Comparison of ENCODE assay signal across 9 cellular contexts in genomic region chr3:44509393-44509921, GRCh38. TPM values are rescaled to one million over a fixed set of nuclear protein-coding genes. Genes with fewer than 3 reads are reported as not detected.
DNase-seq lines count a peak whose midpoint lies in the region; ATAC-seq, FAIRE-seq and TF ChIP-seq lines count a peak whose summit lies in the region.
"Had no signal": no experiment of that assay in that cellular context is flagged by ENCODE, and none has a peak within 500 bp of the region (broad histone marks: within the 10 kb centered on the region; RNA-seq: fewer than 3 reads in every experiment).

No MANE protein-coding gene starts in this region.

- no peak for TF ChIP-seq RAD21 in H1 (IDR thresholded peaks at IDR 0.05 in 1 of 2, conservative IDR thresholded peaks at IDR 0.05 in 1 of 2; ENCODE audit: low read depth in 2 of 2, low read length in 2 of 2)

- WGBS in H1 (ENCODE audit: extremely low coverage in 1 of 2, insufficient coverage in 1 of 2, insufficient read length in 1 of 2, insufficient replicate concordance in 2 of 2, low coverage in 1 of 2, low lambda C conversion rate in 2 of 2, missing lambda C conversion rate in 1 of 2), 2 experiments, result 64% methylated on average over 2 of the region's 2 CpGs; no CpG with 5 or more reads in 1 of the 2 experiments

- intact Hi-C loops in PC-3 (cut with micrococcal nuclease), result no loop called here
- intact Hi-C loops in naive thymus-derived CD4-positive, alpha-beta T cell (cut with micrococcal nuclease), result no loop called here

- peaks cover 5% of the 10 kb centered on the region; the same call in 1 of the 2 replicates for H3K79me1 ChIP-seq in H1 (ENCODE audit: low read depth, low read length)

- H4K91ac ChIP-seq in H1 (replicated peaks; ENCODE audit: insufficient read length, low read length), result no peak overlapping the region

- H3K56ac ChIP-seq in H1 (replicated peaks; ENCODE audit: insufficient read length, low read depth, low read length), result no peak overlapping the region

- no peaks in the 10 kb centered on the region; the same call in none of the 2 replicates for H3K23me2 ChIP-seq in H1 (ENCODE audit: low read depth, low read length)

- H2BK12ac ChIP-seq in H1 (ENCODE audit: low read depth, low read length), result no peak overlapping the region

- no peak overlapping the region for H2BK5ac ChIP-seq in H1 (ENCODE audit: low read depth, low read length)

- no peak for TF ChIP-seq POLR2A in H1 (IDR thresholded peaks at IDR 0.05; ENCODE audit: control extremely low read depth in 1 of 2, low read depth in 2 of 2, low read length in 2 of 2)

- POLR2A ChIA-PET in PC-3 (lab: Charles Lee; ENCODE audit: unreplicated experiment) (no interaction called here), H1 (lab: Charles Lee; ENCODE audit: partially characterized antibody) (interaction anchor here (1.2 kb wide), 1 partner anchor 14 kb away, joined by 4 read pairs; no protein-coding TSS in a partner anchor)
- POLR2A ChIA-PET in naive thymus-derived CD4-positive, alpha-beta T cell (lab: Charles Lee), result interaction anchor here (4.3 kb wide), 1 partner anchor 31 kb away, joined by 26 read pairs; the partner anchor contains the start of gene ZNF445

- peak overlapping the region; percentile 74 to 97 (median 93) for H3K27ac Mint-ChIP-seq in naive thymus-derived CD4-positive, alpha-beta T cell

- peak overlapping the region; percentile 81 for H3K4me3 ChIP-seq in PC-3 (ENCODE audit: low read length)
- H3K4me3 ChIP-seq in H1 (ENCODE audit: extremely low read depth in 1 of 4, insufficient read depth in 2 of 4, low read depth in 3 of 4, low read length in 4 of 4), result peak overlapping the region; percentile 56 to 96 (median 82); a peak in 7 of 8 replicates
- peak overlapping the region; percentile 73 for H3K4me3 ChIP-seq in naive thymus-derived CD4-positive, alpha-beta T cell (ENCODE audit: low read length)

- H3K4me2 ChIP-seq in PC-3 (ENCODE audit: low read length) (peak overlapping the region; percentile 92), H1 (ENCODE audit: insufficient read depth in 1 of 2, low read depth in 2 of 2, low read length in 2 of 2) (peak overlapping the region; percentile 75 to 76)

- H3K18ac ChIP-seq in H1 (ENCODE audit: extremely low read depth, low read length), result no peak overlapping the region

- peaks cover 9 to 29% (median 22%) of the 10 kb centered on the region in 5 donors for H3K36me3 Mint-ChIP-seq in naive thymus-derived CD4-positive, alpha-beta T cell

- TF ChIP-seq CTCF in PC-3 (conservative IDR thresholded peaks at IDR 0.05; ENCODE audit: low read depth, low read length), result no peak
- TF ChIP-seq CTCF in H1 (IDR thresholded peaks at IDR 0.05; ENCODE audit: control extremely low read depth in 1 of 3, insufficient read depth in 1 of 3, low read depth in 1 of 3, low read length in 3 of 3), result no peak

- H3K9me3 Mint-ChIP-seq in naive thymus-derived CD4-positive, alpha-beta T cell, result peaks cover 0 to 20% (median 8%) of the 10 kb centered on the region in 11 donors

- peak overlapping the region; percentile 5 for H3K4ac ChIP-seq in H1 (replicated peaks; ENCODE audit: insufficient read length, low read depth, low read length)

- H3K79me2 ChIP-seq in PC-3 (ENCODE audit: low read length) (peaks cover 56% of the 10 kb centered on the region), H1 (ENCODE audit: control insufficient read depth in 1 of 2, insufficient read depth in 2 of 2, low read length in 2 of 2) (peaks cover 9 to 52% of the 10 kb centered on the region in 2 experiments)

- no peak overlapping the region for H2BK120ac ChIP-seq in H1 (replicated peaks; ENCODE audit: low read depth, low read length)

- H3K36me3 ChIP-seq in PC-3 (ENCODE audit: low read depth, low read length), result peaks cover 26% of the 10 kb centered on the region
- H3K36me3 ChIP-seq in H1 (ENCODE audit: control insufficient read depth in 2 of 4, insufficient read depth in 4 of 4, low read length in 3 of 4), result no peaks in the 10 kb centered on the region
- peaks cover 0 to 3% (median 0%) of the 10 kb centered on the region in 3 experiments for H3K36me3 ChIP-seq in naive thymus-derived CD4-positive, alpha-beta T cell (ENCODE audit: control insufficient read depth in 2 of 3, insufficient read depth in 3 of 3, low read length in 3 of 3)

- no peak overlapping the region for H4K8ac ChIP-seq in H1 (ENCODE audit: extremely low read depth, insufficient read depth, low read length)

- peak overlapping the region; percentile 89 for H3K9ac ChIP-seq in PC-3 (ENCODE audit: low read length)
- peak overlapping the region in 2 of 4 experiments; percentile 30 to 64; a peak in 1 of 7 replicates for H3K9ac ChIP-seq in H1 (replicated peaks in 1 of 4; ENCODE audit: extremely low read depth in 1 of 4, low read depth in 3 of 4, low read length in 3 of 4)

- peak overlapping the region; percentile 93 to 98 (median 96) for H3K4me3 Mint-ChIP-seq in naive thymus-derived CD4-positive, alpha-beta T cell

- BruUV-seq in PC-3 (replicated peaks; lab: Mats Ljungman, UMichigan), result TSS peak; percentile 60

- no peak for TF ChIP-seq EP300 in H1 (IDR thresholded peaks at IDR 0.05; ENCODE audit: borderline replicate concordance in 1 of 2, low read depth in 2 of 2, low read length in 2 of 2)

- H2AFZ ChIP-seq in PC-3 (ENCODE audit: low read length) (peak overlapping the region; percentile 96; the same call in 1 of the 2 replicates), H1 (ENCODE audit: low read length) (no peak overlapping the region)

- H3K9me3 ChIP-seq in PC-3 (ENCODE audit: low read length), result peaks cover 5% of the 10 kb centered on the region; the same call in 1 of the 2 replicates
- H3K9me3 ChIP-seq in H1 (ENCODE audit: insufficient read depth in 2 of 2, low read depth in 1 of 2, low read length in 1 of 2), result no peaks in the 10 kb centered on the region
- H3K9me3 ChIP-seq in naive thymus-derived CD4-positive, alpha-beta T cell (ENCODE audit: control insufficient read depth in 2 of 3, low read length in 3 of 3), result no peaks in the 10 kb centered on the region

- H3K27me3 Mint-ChIP-seq in naive thymus-derived CD4-positive, alpha-beta T cell, result no peaks in the 10 kb centered on the region

- H3K27me3 ChIP-seq in PC-3 (ENCODE audit: low read length) (no peaks in the 10 kb centered on the region), H1 (replicated peaks in 1 of 4; ENCODE audit: control insufficient read depth in 3 of 4, extremely low read depth in 1 of 4, insufficient read depth in 3 of 4, low read length in 3 of 4) (no peaks in the 10 kb centered on the region)
- H3K27me3 ChIP-seq in naive thymus-derived CD4-positive, alpha-beta T cell (ENCODE audit: control insufficient read depth in 2 of 2, insufficient read depth in 2 of 2, low read length in 2 of 2), result no peaks in the 10 kb centered on the region

- CTCF ChIA-PET in PC-3 (lab: Charles Lee) (no interaction called here), H1 (lab: Charles Lee; ENCODE audit: partially characterized antibody) (no interaction called here)
- CTCF ChIA-PET in naive thymus-derived CD4-positive, alpha-beta T cell (lab: Charles Lee), result no interaction called here

- no peak overlapping the region for H3K27ac ChIP-seq in PC-3 (ENCODE audit: low read length)
- no peak overlapping the region for H3K27ac ChIP-seq in H1 (ENCODE audit: low read depth, low read length)
- peak overlapping the region; percentile 92 for H3K27ac ChIP-seq in naive thymus-derived CD4-positive, alpha-beta T cell (ENCODE audit: low read depth, low read length)

- H2AK5ac ChIP-seq in H1 (ENCODE audit: low read depth, low read length), result 0 out of 2 replicates have a peak overlapping the region, but pooled peaks have one; percentile 96

- H4K20me1 ChIP-seq in PC-3 (ENCODE audit: low read length), result peaks cover 7% of the 10 kb centered on the region; the same call in 1 of the 2 replicates
- H4K20me1 ChIP-seq in H1 (replicated peaks in 1 of 2; ENCODE audit: control insufficient read depth in 1 of 2, insufficient read depth in 2 of 2, low read length in 2 of 2), result peaks cover 0 to 4% of the 10 kb centered on the region in 2 experiments

- H3K14ac ChIP-seq in H1 (ENCODE audit: insufficient read length), result no peak overlapping the region

- no peaks in the 10 kb centered on the region for H3K9me2 ChIP-seq in PC-3 (replicated peaks; ENCODE audit: low read length)

- no peak overlapping the region for H2BK15ac ChIP-seq in H1 (ENCODE audit: low read length)

- peak; percentile 13 for FAIRE-seq in H1 (lab: Jason Lieb, UNC)
- FAIRE-seq: G401.6 had no signal

- H3K4me1 ChIP-seq in PC-3 (ENCODE audit: insufficient read depth, low read length), result peaks cover 15% of the 10 kb centered on the region
- peaks cover 2 to 8% (median 4%) of the 10 kb centered on the region in 4 experiments; a peak in 4 of 7 replicates for H3K4me1 ChIP-seq in H1 (replicated peaks in 1 of 4; ENCODE audit: control insufficient read depth in 3 of 4, insufficient read depth in 4 of 4, low read length in 3 of 4)
- peaks cover 6 to 19% of the 10 kb centered on the region in 2 donors for H3K4me1 ChIP-seq in naive thymus-derived CD4-positive, alpha-beta T cell (ENCODE audit: control insufficient read depth in 2 of 2, insufficient read depth in 2 of 2, low read length in 2 of 2)

- ATAC-seq in PC-3 (no peak; the same call in 1 of the 2 replicates), GM18909 (IDR thresholded peaks at IDR 0.05; ENCODE audit: poor library complexity, unreplicated experiment) (no peak)
- no peak for ATAC-seq in naive thymus-derived CD4-positive, alpha-beta T cell

- no peaks in the 10 kb centered on the region for H3F3A ChIP-seq in PC-3 (ENCODE audit: low read length, unreplicated experiment)

- DNase-seq in SKM-1 treated with dmso at 0.1 percent for 144 hours (lab: John Stamatoyannopoulos, UW; ENCODE audit: unreplicated experiment), result peak; percentile 28
- DNase-seq in SKM-1 (lab: John Stamatoyannopoulos, UW; ENCODE audit: unreplicated experiment), result no peak
- no peak for DNase-seq in PC-3
- no peak for DNase-seq in H1 (ENCODE audit: low read depth in 1 of 2, low spot score in 2 of 2)
- no peak for DNase-seq in naive thymus-derived CD4-positive, alpha-beta T cell
- no peak for DNase-seq in T1000 (lab: John Stamatoyannopoulos, UW)
- no peak for DNase-seq in H4 (ENCODE audit: low spot score)

- H4K5ac ChIP-seq in H1 (ENCODE audit: insufficient read length, low read depth, low read length), result no peak overlapping the region

- H3K4me1 Mint-ChIP-seq in naive thymus-derived CD4-positive, alpha-beta T cell, result peaks cover 30 to 52% (median 48%) of the 10 kb centered on the region in 7 donors

- H3K23ac ChIP-seq in H1 (ENCODE audit: insufficient read length), result no peak overlapping the region

- H2BK20ac ChIP-seq in H1 (ENCODE audit: low read length), result no peak overlapping the region

RNA-seq across cellular contexts. Expression of gene ZNF445, which starts 32.0 kb away (rescaled TPM):
- total RNA-seq in PC-3 (2014; rRNA removed), result 7.7 and 8.2 TPM in 2 replicates
- total RNA-seq in H1 (2021; fragmentation: NEBNext Ultra II Directional; extraction: Animal tissue kit (Norgen Biotek cat#: 25700)), result 25.4 and 26.3 TPM in 2 replicates
- polyA plus RNA-seq in H1 (2011; rRNA removed), result 3.3 and 3.8 TPM in 2 replicates
- polyA plus RNA-seq in H1 (2011; cell fraction: cytosol; rRNA removed), result 4.4 TPM
- 10.3 TPM for polyA plus RNA-seq in H1 (2011; cell fraction: nucleus; rRNA removed)
- polyA plus RNA-seq in H1 (2012, experiment 1 of 2), result 7.7 to 9.7 TPM (median 8.7 TPM) in 4 replicates
- 0.76 TPM for polyA plus RNA-seq in H1 (2012, experiment 2 of 2)
- 7.0 TPM for polyA plus RNA-seq in H1 (2013, experiment 1 of 2)
- polyA plus RNA-seq in H1 (2013, experiment 2 of 2), result 5.9 TPM
- polyA minus RNA-seq in H1 (2011; rRNA and poly(A)+ RNA removed), result 20.1 and 20.5 TPM in 2 replicates
- 7.9 TPM for polyA minus RNA-seq in H1 (2011; cell fraction: cytosol; rRNA and poly(A)+ RNA removed)
- 13.7 TPM for polyA minus RNA-seq in H1 (2011; cell fraction: nucleus; rRNA and poly(A)+ RNA removed)
- total RNA-seq in naive thymus-derived CD4-positive, alpha-beta T cell, result 10 to 100 TPM; 16.8 to 37.6 (median 24.4) TPM
- polyA plus RNA-seq in naive thymus-derived CD4-positive, alpha-beta T cell, result 1 to 10 TPM; 5.1 to 6.7 TPM
- total RNA-seq in H4 (2014; rRNA removed; shearing (Covaris generic)), result 1.2 and 2.0 TPM in 2 replicates

RNA-seq across cellular contexts. Expression of gene ZKSCAN7, which starts 45.5 kb away (rescaled TPM):
- total RNA-seq in PC-3 (2014; rRNA removed), result not detected in 2 replicates
- total RNA-seq in H1 (2021; fragmentation: NEBNext Ultra II Directional; extraction: Animal tissue kit (Norgen Biotek cat#: 25700)), result 8.5 and 8.9 TPM in 2 replicates
- polyA plus RNA-seq in H1 (2011; rRNA removed), result 5.5 and 10.2 TPM in 2 replicates
- polyA plus RNA-seq in H1 (2011; cell fraction: cytosol; rRNA removed), result 10.2 TPM
- polyA plus RNA-seq in H1 (2011; cell fraction: nucleus; rRNA removed), result 15.5 TPM
- polyA plus RNA-seq in H1 (2012, experiment 1 of 2), result 5.2 to 5.9 TPM (median 5.7 TPM) in 4 replicates
- polyA plus RNA-seq in H1 (2012, experiment 2 of 2), result 1.5 TPM
- polyA plus RNA-seq in H1 (2013, experiment 1 of 2), result 6.3 TPM
- polyA plus RNA-seq in H1 (2013, experiment 2 of 2), result 6.0 TPM
- polyA minus RNA-seq in H1 (2011; rRNA and poly(A)+ RNA removed), result 14.1 and 16.4 TPM in 2 replicates
- 9.5 TPM for polyA minus RNA-seq in H1 (2011; cell fraction: cytosol; rRNA and poly(A)+ RNA removed)
- polyA minus RNA-seq in H1 (2011; cell fraction: nucleus; rRNA and poly(A)+ RNA removed), result 33.2 TPM
- 1 to 10 TPM; 1.1 to 4.5 (median 1.7) TPM for total RNA-seq in naive thymus-derived CD4-positive, alpha-beta T cell
- 1 to 10 TPM; 2.1 to 2.4 TPM for polyA plus RNA-seq in naive thymus-derived CD4-positive, alpha-beta T cell
- total RNA-seq in H4 (2014; rRNA removed; shearing (Covaris generic)), result 0.99 and 1.4 TPM in 2 replicates
